In genomic region chr3:152271465-152272035, GRCh38 we compare ENCODE assay signal across 9 cellular contexts. TPM values are rescaled to one million over a fixed set of nuclear protein-coding genes. Genes with fewer than 3 reads are reported as not detected.
DNase-seq lines count a peak whose midpoint lies in the region; ATAC-seq and TF ChIP-seq lines count a peak whose summit lies in the region.
"Had no signal": no experiment of that assay in that cellular context is flagged by ENCODE, and none has a peak within 500 bp of the region (broad histone marks: within the 10 kb centered on the region; RNA-seq: fewer than 3 reads in every experiment).

No MANE protein-coding gene starts in this region.

- H3K27me3 Mint-ChIP-seq in activated CD8-positive, alpha-beta memory T cell treated with anti-CD3 and anti-CD28 coated beads, Interleukin-2, amount 10 ng/mL, durations not matched to agents 7 days and 5 days = no peaks in the 10 kb centered on the region
- no peaks in the 10 kb centered on the region for H3K27me3 Mint-ChIP-seq in activated naive CD8-positive, alpha-beta T cell

- H3K9me3 ChIP-seq in right lobe of liver (no peaks in the 10 kb centered on the region), tibial artery (no peaks in the 10 kb centered on the region)

- TF ChIP-seq CTCF in right lobe of liver (IDR thresholded peaks at IDR 0.05) (no peak), tibial artery (IDR thresholded peaks at IDR 0.05) (no peak)

- peaks cover 51% of the 10 kb centered on the region for H3K4me1 Mint-ChIP-seq in activated CD8-positive, alpha-beta memory T cell treated with anti-CD3 and anti-CD28 coated beads, Interleukin-2, amount 10 ng/mL, durations not matched to agents 7 days and 5 days
- H3K4me1 Mint-ChIP-seq in activated naive CD8-positive, alpha-beta T cell (ENCODE audit: low read depth) = peaks cover 60% of the 10 kb centered on the region

- no peaks in the 10 kb centered on the region for H3K9me3 Mint-ChIP-seq in activated CD8-positive, alpha-beta memory T cell treated with anti-CD3 and anti-CD28 coated beads, Interleukin-2, amount 10 ng/mL, durations not matched to agents 7 days and 5 days (ENCODE audit: low read depth)
- H3K9me3 Mint-ChIP-seq in activated naive CD8-positive, alpha-beta T cell (ENCODE audit: low read depth) = no peaks in the 10 kb centered on the region

- TF ChIP-seq POLR2A in right lobe of liver (IDR thresholded peaks at IDR 0.05) = no peak

- peak overlapping the region; percentile 79 for H3K4me3 Mint-ChIP-seq in activated CD8-positive, alpha-beta memory T cell treated with anti-CD3 and anti-CD28 coated beads, Interleukin-2, amount 10 ng/mL, durations not matched to agents 7 days and 5 days
- peak overlapping the region; percentile 93 for H3K4me3 Mint-ChIP-seq in activated naive CD8-positive, alpha-beta T cell

- no peaks in the 10 kb centered on the region for H3K27me3 ChIP-seq in right lobe of liver
- no peaks in the 10 kb centered on the region for H3K27me3 ChIP-seq in tibial artery

- H3K36me3 ChIP-seq in right lobe of liver (no peaks in the 10 kb centered on the region), tibial artery (no peaks in the 10 kb centered on the region)

- 47% methylated on average over 3 of the region's 3 CpGs for WGBS in right lobe of liver (ENCODE audit: insufficient coverage, low coverage, low lambda C conversion rate, missing lambda C conversion rate)

- CTCF ChIA-PET in activated CD8-positive, alpha-beta memory T cell treated with anti-CD3 and anti-CD28 coated beads, Interleukin-2, amount 10 ng/mL, durations not matched to agents 7 days and 5 days (lab: Charles Lee) = interaction anchor here (1.0 to 1.1 kb wide), 2 partner anchors 14 to 75 kb away, joined by 3 read pairs; no protein-coding TSS in a partner anchor

- H3K4me1 ChIP-seq in right lobe of liver = peaks cover 0 to 27% (median 5%) of the 10 kb centered on the region in 4 donors
- H3K4me1 ChIP-seq in tibial artery = peaks cover 0 to 49% (median 17%) of the 10 kb centered on the region in 4 donors

- H3K27ac ChIP-seq in right lobe of liver = peak overlapping the region in 1 of 3 donors; percentile 97
- peak overlapping the region; percentile 93 to 99 for H3K27ac ChIP-seq in tibial artery

- DNase-seq in activated CD8-positive, alpha-beta memory T cell treated with anti-CD3 and anti-CD28 coated beads, Interleukin-2, amount 10 ng/mL, durations not matched to agents 7 days and 5 days = no peak
- DNase-seq in activated CD8-positive, alpha-beta memory T cell treated with anti-CD3 and anti-CD28 coated beads, Interleukin-2, amount 50 U/mL, for 48 hours = no peak
- no peak for DNase-seq in right lobe of liver
- no peak for DNase-seq in tibial artery
- DNase-seq in middle frontal gyrus (ENCODE audit: extremely low spot score, low spot score) = no peak
- no peak for DNase-seq in activated CD8-positive, alpha-beta memory T cell treated with anti-CD3 and anti-CD28 coated beads, Interleukin-2, amount 50 U/mL, for 4 hours
- DNase-seq: C1 segment of cervical spinal cord had no signal

- intact Hi-C loops in right lobe of liver (cut with DNase I) = no loop called here
- intact Hi-C loops in tibial artery (cut with DNase I; ENCODE audit: low total_unique reads) = no loop called here

- H3K4me3 ChIP-seq in right lobe of liver = peak overlapping the region; percentile 6 to 83 (median 66)
- H3K4me3 ChIP-seq in tibial artery = peak overlapping the region; percentile 71 to 80

- H3K36me3 Mint-ChIP-seq in activated CD8-positive, alpha-beta memory T cell treated with anti-CD3 and anti-CD28 coated beads, Interleukin-2, amount 10 ng/mL, durations not matched to agents 7 days and 5 days = peaks cover 50% of the 10 kb centered on the region
- H3K36me3 Mint-ChIP-seq in activated naive CD8-positive, alpha-beta T cell = peaks cover 14% of the 10 kb centered on the region

- ATAC-seq in activated CD8-positive, alpha-beta memory T cell treated with anti-CD3 and anti-CD28 coated beads, Interleukin-2, amount 10 ng/mL, durations not matched to agents 7 days and 5 days = no peak
- no peak for ATAC-seq in right lobe of liver
- ATAC-seq in HG03439 (IDR thresholded peaks at IDR 0.05; ENCODE audit: unreplicated experiment) = no peak

- H3K27ac Mint-ChIP-seq in activated CD8-positive, alpha-beta memory T cell treated with anti-CD3 and anti-CD28 coated beads, Interleukin-2, amount 10 ng/mL, durations not matched to agents 7 days and 5 days = peak overlapping the region; percentile 96
- peak overlapping the region; percentile 98 for H3K27ac Mint-ChIP-seq in activated naive CD8-positive, alpha-beta T cell

RNA-seq across cellular contexts. Expression of gene MBNL1, which starts 2.8 kb away (rescaled TPM):
- 100 to 1,000 TPM; 370 to 398 TPM for total RNA-seq in activated CD8-positive, alpha-beta memory T cell treated with anti-CD3 and anti-CD28 coated beads, Interleukin-2, amount 10 ng/mL, durations not matched to agents 7 days and 5 days
- 10 to 100 TPM; 49.9 to 89.6 (median 63.2) TPM for total RNA-seq in right lobe of liver

Comparison
In these comparisons a context has a peak if more than half of its experiments do, and no peak if none do; other contexts are left out.
1. RNA of gene MBNL1, which starts 2.8 kb away (total RNA-seq): 370 to 398 TPM in activated CD8-positive, alpha-beta memory T cell treated with anti-CD3 and anti-CD28 coated beads, Interleukin-2, amount 10 ng/mL, durations not matched to agents 7 days and 5 days; 49.9 to 89.6 TPM in right lobe of liver; every median in the first group is over 4 times any median in the second.